ENCODE assay signal across 8 cellular contexts in genomic region chr12:107320929-107321618, GRCh38.
DNase-seq lines count a peak whose midpoint lies in the region; ATAC-seq and TF ChIP-seq lines count a peak whose summit lies in the region.

No MANE protein-coding gene starts in this region.

- peak overlapping the region; percentile 98 for H3K4me2 ChIP-seq in BLaER1

- H3K27me3 Mint-ChIP-seq in activated T-cell treated with anti-CD3 and anti-CD28 coated beads, Interleukin-2, amount 50 U/mL, for 72 hours (ENCODE audit: low read depth): peaks cover 6% of the 10 kb centered on the region

- no peak for TF ChIP-seq CTCF in fibroblast of villous mesenchyme (IDR thresholded peaks at IDR 0.05; ENCODE audit: insufficient read depth, low read depth, low read length)

- H3K4me1 Mint-ChIP-seq in activated T-cell treated with anti-CD3 and anti-CD28 coated beads, Interleukin-2, amount 50 U/mL, for 72 hours (ENCODE audit: low read depth): peaks cover 42% of the 10 kb centered on the region

- H3K4me3 Mint-ChIP-seq in activated T-cell treated with anti-CD3 and anti-CD28 coated beads, Interleukin-2, amount 50 U/mL, for 72 hours: peak overlapping the region; percentile 88 to 97

- H4K20me1 ChIP-seq in BLaER1: peaks cover 15% of the 10 kb centered on the region

- DNase-seq in NCI-H2171 (lab: John Stamatoyannopoulos, UW): peak; percentile 63
- DNase-seq in activated T-cell treated with anti-CD3 and anti-CD28 coated beads, Interleukin-2, amount 50 U/mL, for 72 hours: peak; percentile 78 to 90
- DNase-seq in fibroblast of villous mesenchyme (ENCODE audit: low read depth): peak; percentile 8
- DNase-seq in NCI-H1930 (lab: John Stamatoyannopoulos, UW): no peak
- no peak for DNase-seq in NCI-H524 treated with DMSO at 0.1 percent for 48 hours (lab: John Stamatoyannopoulos, UW)

- peak overlapping the region; percentile 78 for H3K4me3 ChIP-seq in BLaER1
- H3K4me3 ChIP-seq in fibroblast of villous mesenchyme (ENCODE audit: low read depth, low read length): peak overlapping the region; percentile 35
- peak overlapping the region; percentile 69 for H3K4me3 ChIP-seq in rectal smooth muscle tissue (ENCODE audit: low read length)

- H3K27me3 ChIP-seq in BLaER1 (peaks cover 25% of the 10 kb centered on the region), rectal smooth muscle tissue (ENCODE audit: control insufficient read depth, insufficient read depth, low read length) (peaks cover 10% of the 10 kb centered on the region)

- H3K36me3 ChIP-seq in BLaER1: no peaks in the 10 kb centered on the region
- H3K36me3 ChIP-seq in rectal smooth muscle tissue (ENCODE audit: control insufficient read depth, insufficient read depth, low read length): no peaks in the 10 kb centered on the region

- H3K27ac ChIP-seq in BLaER1: peak overlapping the region; percentile 24; the same call in 1 of the 2 replicates
- no peak overlapping the region for H3K27ac ChIP-seq in rectal smooth muscle tissue (ENCODE audit: low read depth, low read length)

- no peaks in the 10 kb centered on the region for H3K9me3 ChIP-seq in BLaER1

- H3K27ac Mint-ChIP-seq in activated T-cell treated with anti-CD3 and anti-CD28 coated beads, Interleukin-2, amount 50 U/mL, for 72 hours: peak overlapping the region; percentile 64

- peaks cover 0 to 7% of the 10 kb centered on the region in 2 donors for H3K36me3 Mint-ChIP-seq in activated T-cell treated with anti-CD3 and anti-CD28 coated beads, Interleukin-2, amount 50 U/mL, for 72 hours (ENCODE audit: insufficient read depth in 2 of 2)

- peak; percentile 42 to 56 for ATAC-seq in activated T-cell treated with anti-CD3 and anti-CD28 coated beads, Interleukin-2, amount 50 U/mL, for 72 hours (replicated peaks in 1 of 2)
- no peak for ATAC-seq in GM19452 (IDR thresholded peaks at IDR 0.05; ENCODE audit: unreplicated experiment)

- H3K9me3 Mint-ChIP-seq in activated T-cell treated with anti-CD3 and anti-CD28 coated beads, Interleukin-2, amount 50 U/mL, for 72 hours: no peaks in the 10 kb centered on the region

- H3K9ac ChIP-seq in BLaER1: peak overlapping the region; percentile 74
- no peak overlapping the region for H3K9ac ChIP-seq in rectal smooth muscle tissue (ENCODE audit: low read length)

- H3K4me1 ChIP-seq in BLaER1: peaks cover 52% of the 10 kb centered on the region
- no peaks in the 10 kb centered on the region for H3K4me1 ChIP-seq in rectal smooth muscle tissue (ENCODE audit: control insufficient read depth, insufficient read depth, low read length)

Comparison
In these comparisons a context has a peak if more than half of its experiments do, and no peak if none do; other contexts are left out.
1. DNase-seq: peak in NCI-H2171 (single experiment), activated T-cell treated with anti-CD3 and anti-CD28 coated beads, Interleukin-2, amount 50 U/mL, for 72 hours (2 of 2) and fibroblast of villous mesenchyme (single experiment); none in NCI-H1930 (0 of 2) and NCI-H524 treated with DMSO at 0.1 percent for 48 hours (single experiment).
2. Peak in every context shown above with its lines, with median percentiles within 50 percentile points of each other: H3K4me3 ChIP-seq.